ENCODE assay signal across 10 cellular contexts in the genomic region with DNA sequence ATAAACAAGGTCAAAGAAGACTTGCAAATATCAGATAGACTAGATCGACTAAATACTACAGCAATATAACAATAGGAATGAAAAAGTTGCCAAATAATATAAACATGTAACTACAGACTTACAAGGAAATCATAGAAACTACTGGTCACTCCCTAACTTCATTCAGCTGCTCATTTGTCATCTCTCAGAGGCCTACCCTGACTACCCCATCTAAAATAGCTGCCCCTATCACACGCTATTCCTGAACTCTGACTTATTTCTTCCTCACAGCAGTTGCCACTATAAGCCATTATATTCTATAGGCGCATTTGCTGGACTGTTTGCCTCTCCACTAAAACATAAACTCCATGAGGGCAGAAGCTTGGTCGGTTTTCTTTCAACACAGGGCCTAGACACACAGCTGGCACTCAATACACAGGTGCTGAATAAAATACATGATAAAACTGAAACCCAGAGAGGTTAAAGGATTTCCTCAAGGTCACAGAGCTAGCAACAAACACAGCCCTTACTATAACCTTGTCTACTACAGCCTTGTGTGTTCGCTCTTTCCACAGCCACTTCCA. TPM values are rescaled to one million over a fixed set of nuclear protein-coding genes. Genes with fewer than 3 reads are reported as not detected.
A peak's percentile ranks its signal among the peaks of the same experiment; 100 is the strongest.
DNase-seq lines count a peak whose midpoint lies in the region; ATAC-seq and TF ChIP-seq lines count a peak whose summit lies in the region.
"Had no signal": no experiment of that assay in that cellular context is flagged by ENCODE, and none has a peak within 500 bp of the region (broad histone marks: within the 10 kb centered on the region; RNA-seq: fewer than 3 reads in every experiment).

No MANE protein-coding gene starts in this region.

- no peak for ATAC-seq in CD8-positive, alpha-beta T cell
- ATAC-seq in GM21367 (IDR thresholded peaks at IDR 0.05; ENCODE audit: unreplicated experiment): no peak
- no peak for ATAC-seq in HG03280 (IDR thresholded peaks at IDR 0.05; ENCODE audit: unreplicated experiment)
- ATAC-seq: activated naive CD4-positive, alpha-beta T cell treated with anti-CD3 and anti-CD28 coated beads, Interleukin-2, amount 50 U/mL, for 72 hours; left lobe of liver had no signal

- peaks cover 19% of the 10 kb centered on the region for H3K4me1 ChIP-seq in CD8-positive, alpha-beta T cell (ENCODE audit: insufficient read depth, low read length)
- H3K4me1 ChIP-seq in Loucy (ENCODE audit: insufficient read depth, low read length, poor library complexity, severe bottlenecking) (peaks cover 61% of the 10 kb centered on the region), duodenal mucosa (ENCODE audit: control insufficient read depth in 1 of 2, insufficient read depth in 2 of 2, low read length in 2 of 2) (peaks cover 22 to 23% of the 10 kb centered on the region in 2 donors)

- no peak overlapping the region for H2AFZ ChIP-seq in Loucy (ENCODE audit: low read length)

- no peaks in the 10 kb centered on the region for H3K9me3 ChIP-seq in CD8-positive, alpha-beta T cell (ENCODE audit: low read length)
- H3K9me3 ChIP-seq in Loucy (ENCODE audit: insufficient read depth, low read depth, low read length) (no peaks in the 10 kb centered on the region), duodenal mucosa (ENCODE audit: control insufficient read depth in 1 of 2, low read length in 2 of 2) (no peaks in the 10 kb centered on the region)

- CTCF ChIA-PET in CD8-positive, alpha-beta T cell (lab: Charles Lee): no interaction called here

- H3K27ac Mint-ChIP-seq in CD8-positive, alpha-beta T cell: peak overlapping the region; percentile 41
- H3K27ac Mint-ChIP-seq in nephron: peak overlapping the region in 2 of 3 experiments; percentile 82 to 92

- H3K4me3 ChIP-seq in CD8-positive, alpha-beta T cell (ENCODE audit: low read depth, low read length): peak overlapping the region; percentile 69
- H3K4me3 ChIP-seq in Loucy (ENCODE audit: low read length, poor library complexity, severe bottlenecking) (peak overlapping the region; percentile 91), duodenal mucosa (ENCODE audit: low read depth in 1 of 2, low read length in 2 of 2) (peak overlapping the region; percentile 94 to 96)

- no peak overlapping the region for H3K27ac ChIP-seq in CD8-positive, alpha-beta T cell (ENCODE audit: low read depth, low read length)
- no peak overlapping the region for H3K27ac ChIP-seq in duodenal mucosa (ENCODE audit: low read depth, low read length)

- H3K79me2 ChIP-seq in Loucy (ENCODE audit: insufficient read depth, low read length): peaks cover 62% of the 10 kb centered on the region

- intact Hi-C loops in CD8-positive, alpha-beta T cell (cut with DNase I, micrococcal nuclease): loop anchor here (5.0 to 10.0 kb wide), 3 partner anchors 193 to 1413 kb away; a partner anchor contains a TSS

- H3K9ac ChIP-seq in Loucy (ENCODE audit: low read depth, low read length, poor library complexity, severe bottlenecking) (peak overlapping the region; percentile 78), duodenal mucosa (ENCODE audit: low read depth in 1 of 2, low read length in 2 of 2) (peak overlapping the region in 1 of 2 donors; percentile 78)

- H3K36me3 Mint-ChIP-seq in CD8-positive, alpha-beta T cell: peaks cover 11% of the 10 kb centered on the region
- H3K36me3 Mint-ChIP-seq in nephron (ENCODE audit: low read depth): no peaks in the 10 kb centered on the region

- POLR2A ChIA-PET in CD8-positive, alpha-beta T cell (lab: Charles Lee): no interaction called here

- peak overlapping the region; percentile 88 for H3K4me2 ChIP-seq in Loucy (ENCODE audit: low read depth, low read length, poor library complexity, severe bottlenecking)

- H3K9me2 ChIP-seq in Loucy (replicated peaks; ENCODE audit: low read depth, low read length): no peaks in the 10 kb centered on the region

- peaks cover 29% of the 10 kb centered on the region for H4K20me1 ChIP-seq in Loucy (ENCODE audit: insufficient read depth, low read length, poor library complexity, severe bottlenecking)

- H3K4me1 Mint-ChIP-seq in CD8-positive, alpha-beta T cell (ENCODE audit: low read depth): peaks cover 63% of the 10 kb centered on the region
- H3K4me1 Mint-ChIP-seq in nephron: peaks cover 27% of the 10 kb centered on the region

- H3K27me3 Mint-ChIP-seq in CD8-positive, alpha-beta T cell (ENCODE audit: low read depth): no peaks in the 10 kb centered on the region
- H3K27me3 Mint-ChIP-seq in nephron (ENCODE audit: low read depth): peaks cover 4% of the 10 kb centered on the region

- no peak for DNase-seq in CD8-positive, alpha-beta T cell
- DNase-seq in cerebellum (ENCODE audit: low spot score) (no peak), NCI-H774 (lab: John Stamatoyannopoulos, UW) (no peak)

- H3K36me3 ChIP-seq in CD8-positive, alpha-beta T cell (ENCODE audit: insufficient read depth, low read length): no peaks in the 10 kb centered on the region
- H3K36me3 ChIP-seq in Loucy (ENCODE audit: insufficient read depth, low read length): no peaks in the 10 kb centered on the region
- H3K36me3 ChIP-seq in duodenal mucosa (ENCODE audit: control insufficient read depth in 1 of 2, insufficient read depth in 2 of 2, low read length in 2 of 2): no peaks in the 10 kb centered on the region

- no peak for TF ChIP-seq CTCF in CD8-positive, alpha-beta T cell (IDR thresholded peaks at IDR 0.05)
- TF ChIP-seq CTCF in Loucy (conservative IDR thresholded peaks at IDR 0.05; ENCODE audit: low read length) (no peak), nephron (IDR thresholded peaks at IDR 0.05; ENCODE audit: unreplicated experiment in 3 of 3) (no peak)

- no peaks in the 10 kb centered on the region for H3K9me3 Mint-ChIP-seq in CD8-positive, alpha-beta T cell
- H3K9me3 Mint-ChIP-seq in nephron: no peaks in the 10 kb centered on the region
- H3K9me3 Mint-ChIP-seq: activated naive CD4-positive, alpha-beta T cell treated with anti-CD3 and anti-CD28 coated beads, Interleukin-2, amount 50 U/mL, for 72 hours had no signal

- H3K27me3 ChIP-seq in CD8-positive, alpha-beta T cell (ENCODE audit: insufficient read depth, low read length): no peaks in the 10 kb centered on the region
- no peaks in the 10 kb centered on the region for H3K27me3 ChIP-seq in Loucy (ENCODE audit: insufficient read depth, low read length, poor library complexity, severe bottlenecking)
- H3K27me3 ChIP-seq in duodenal mucosa (ENCODE audit: control insufficient read depth in 1 of 2, insufficient read depth in 2 of 2, low read length in 2 of 2): no peaks in the 10 kb centered on the region

- H3F3A ChIP-seq in Loucy (ENCODE audit: low read depth): no peaks in the 10 kb centered on the region

- H3K4me3 Mint-ChIP-seq in CD8-positive, alpha-beta T cell: peak overlapping the region; percentile 98
- peak overlapping the region; percentile 92 to 98 (median 97) for H3K4me3 Mint-ChIP-seq in nephron

RNA-seq across cellular contexts. Expression of a gene that starts 1.8 kb away (rescaled TPM):
- 10 to 100 TPM; 15.6 to 17.4 TPM for total RNA-seq in CD8-positive, alpha-beta T cell
- total RNA-seq in cerebellum: 26.3 TPM
